Comparison of ENCODE assay signal across 8 cellular contexts in genomic region chr3:112561085-112561692, GRCh38. TPM values are rescaled to one million over a fixed set of nuclear protein-coding genes. Genes with fewer than 3 reads are reported as not detected.
A peak's percentile ranks its signal among the peaks of the same experiment; 100 is the strongest.
DNase-seq lines count a peak whose midpoint lies in the region; ATAC-seq and TF ChIP-seq lines count a peak whose summit lies in the region.

No MANE protein-coding gene starts in this region.

- H3K36me3 Mint-ChIP-seq in activated T-helper 17 cell treated with anti-CD3 and anti-CD28 coated beads, Interleukin-2, amount 50 U/mL, for 72 hours (ENCODE audit: low read depth): peaks cover 65% of the 10 kb centered on the region
- peaks cover 7% of the 10 kb centered on the region for H3K36me3 Mint-ChIP-seq in neural progenitor cell

- DNase-seq in DMS153 (lab: John Stamatoyannopoulos, UW) (peak; percentile 15), HT-29 (ENCODE audit: low spot score) (peak; percentile 89), PC-9 (peak; percentile 63 to 64), fibroblast of the conjunctiva (ENCODE audit: low read depth) (peak; percentile 56), neural progenitor cell (ENCODE audit: low spot score) (peak; percentile 82)

- no peaks in the 10 kb centered on the region for H3K36me3 ChIP-seq in PC-9 (ENCODE audit: low read depth)
- peaks cover 6% of the 10 kb centered on the region for H3K36me3 ChIP-seq in neural progenitor cell
- no peaks in the 10 kb centered on the region for H3K36me3 ChIP-seq in stomach smooth muscle (ENCODE audit: control insufficient read depth in 2 of 2, insufficient read depth in 2 of 2, low read length in 2 of 2)

- no peaks in the 10 kb centered on the region for H3K27me3 Mint-ChIP-seq in activated T-helper 17 cell treated with anti-CD3 and anti-CD28 coated beads, Interleukin-2, amount 50 U/mL, for 72 hours
- peaks cover 2% of the 10 kb centered on the region for H3K27me3 Mint-ChIP-seq in neural progenitor cell (ENCODE audit: insufficient read depth, low read depth)

- H3K4me3 Mint-ChIP-seq in activated T-helper 17 cell treated with anti-CD3 and anti-CD28 coated beads, Interleukin-2, amount 50 U/mL, for 72 hours: peak overlapping the region; percentile 97
- peak overlapping the region; percentile 99 for H3K4me3 Mint-ChIP-seq in neural progenitor cell

- H3K79me2 ChIP-seq in PC-9 (ENCODE audit: low read depth) (peaks cover 56% of the 10 kb centered on the region), neural progenitor cell (ENCODE audit: low read depth) (peaks cover 52% of the 10 kb centered on the region)

- CTCF ChIA-PET in PC-9 (lab: Charles Lee): interaction anchor here (0.7 kb wide), 1 partner anchor 174 kb away, joined by 3 read pairs; no protein-coding TSS in a partner anchor

- peak overlapping the region; percentile 48 for H3K9ac ChIP-seq in neural progenitor cell
- H3K9ac ChIP-seq in stomach smooth muscle (ENCODE audit: low read length in 2 of 2): peak overlapping the region; percentile 84 to 99

- H3K9me3 ChIP-seq in PC-9 (ENCODE audit: insufficient read depth, low read depth) (no peaks in the 10 kb centered on the region), neural progenitor cell (ENCODE audit: low read depth) (no peaks in the 10 kb centered on the region), stomach smooth muscle (ENCODE audit: control insufficient read depth in 2 of 2, low read length in 2 of 2) (no peaks in the 10 kb centered on the region)

- peaks cover 20% of the 10 kb centered on the region for H3F3A ChIP-seq in PC-9 (ENCODE audit: insufficient read depth, low read depth)
- H3F3A ChIP-seq in neural progenitor cell (ENCODE audit: low read depth): peaks cover 30% of the 10 kb centered on the region

- H4K20me1 ChIP-seq in PC-9 (ENCODE audit: insufficient read depth) (peaks cover 9% of the 10 kb centered on the region; the same call in 1 of the 2 replicates), neural progenitor cell (ENCODE audit: low read depth) (no peaks in the 10 kb centered on the region)

- peak; percentile 20 for ATAC-seq in GM21367 (IDR thresholded peaks at IDR 0.05; ENCODE audit: unreplicated experiment)
- ATAC-seq in activated T-helper 17 cell treated with anti-CD3 and anti-CD28 coated beads, Interleukin-2, amount 50 U/mL, for 72 hours (replicated peaks): peak; percentile 64

- H3K4me3 ChIP-seq in PC-9: peak overlapping the region; percentile 93
- peak overlapping the region; percentile 72 for H3K4me3 ChIP-seq in neural progenitor cell
- peak overlapping the region; percentile 86 to 97 for H3K4me3 ChIP-seq in stomach smooth muscle (ENCODE audit: low read length in 2 of 2)

- H3K27ac ChIP-seq in PC-9: peak overlapping the region; percentile 88
- peak overlapping the region; percentile 95 for H3K27ac ChIP-seq in neural progenitor cell
- peak overlapping the region; percentile 97 for H3K27ac ChIP-seq in stomach smooth muscle (ENCODE audit: low read length)

- no peaks in the 10 kb centered on the region for H3K9me3 Mint-ChIP-seq in activated T-helper 17 cell treated with anti-CD3 and anti-CD28 coated beads, Interleukin-2, amount 50 U/mL, for 72 hours
- peaks cover 3% of the 10 kb centered on the region for H3K9me3 Mint-ChIP-seq in neural progenitor cell

- peaks cover 25% of the 10 kb centered on the region for H3K4me1 ChIP-seq in PC-9 (replicated peaks; ENCODE audit: insufficient read depth)
- H3K4me1 ChIP-seq in neural progenitor cell: peaks cover 24% of the 10 kb centered on the region
- no peaks in the 10 kb centered on the region for H3K4me1 ChIP-seq in stomach smooth muscle (ENCODE audit: control insufficient read depth, insufficient read depth, low read length)

- POLR2A ChIA-PET in PC-9 (lab: Charles Lee; ENCODE audit: unreplicated experiment): interaction anchor here (0.5 kb wide), 1 partner anchor 846 kb away, joined by 15 read pairs; no protein-coding TSS in a partner anchor

- peak overlapping the region; percentile 80 for H3K4me2 ChIP-seq in PC-9
- H3K4me2 ChIP-seq in neural progenitor cell: peak overlapping the region; percentile 83

- H3K4me1 Mint-ChIP-seq in activated T-helper 17 cell treated with anti-CD3 and anti-CD28 coated beads, Interleukin-2, amount 50 U/mL, for 72 hours: peaks cover 29% of the 10 kb centered on the region
- peaks cover 37% of the 10 kb centered on the region for H3K4me1 Mint-ChIP-seq in neural progenitor cell

- TF ChIP-seq CTCF in PC-9 (conservative IDR thresholded peaks at IDR 0.05) (no peak), neural progenitor cell (IDR thresholded peaks at IDR 0.05) (no peak)

- H3K27ac Mint-ChIP-seq in activated T-helper 17 cell treated with anti-CD3 and anti-CD28 coated beads, Interleukin-2, amount 50 U/mL, for 72 hours: peak overlapping the region; percentile 97
- peak overlapping the region; percentile 99 for H3K27ac Mint-ChIP-seq in neural progenitor cell

- H2AFZ ChIP-seq in PC-9 (peak overlapping the region; percentile 93), neural progenitor cell (replicated peaks) (peak overlapping the region; percentile 97)

- no peaks in the 10 kb centered on the region for H3K9me2 ChIP-seq in PC-9 (ENCODE audit: insufficient read depth)

- intact Hi-C loops in PC-9 (cut with micrococcal nuclease; ENCODE audit: unreplicated experiment): loop anchor here (5.0 to 10.0 kb wide), 2 partner anchors 431 to 1134 kb away; partner anchors contain the start of genes GTPBP8 and USF3

- TSS peak; percentile 59 for BruUV-seq in PC-9 (replicated peaks; lab: Mats Ljungman, UMichigan)

- H3K27me3 ChIP-seq in PC-9 (ENCODE audit: insufficient read depth, low read depth) (no peaks in the 10 kb centered on the region), neural progenitor cell (no peaks in the 10 kb centered on the region), stomach smooth muscle (ENCODE audit: control insufficient read depth in 1 of 2, insufficient read depth in 2 of 2, low read length in 2 of 2) (no peaks in the 10 kb centered on the region)

RNA-seq across cellular contexts. Expression of gene ATG3, which starts 0.6 kb away (rescaled TPM):
- 92.1 and 103 TPM in 2 replicates for total RNA-seq in HT-29 (2014; rRNA removed; shearing (Covaris generic))
- 66.8 and 68.9 TPM in 2 replicates for total RNA-seq in PC-9 (2021)
- total RNA-seq in activated T-helper 17 cell treated with anti-CD3 and anti-CD28 coated beads, Interleukin-2, amount 50 U/mL, for 72 hours: 10 to 100 TPM; 34.6 to 65.3 TPM
- total RNA-seq in neural progenitor cell (ENCODE audit: low replicate concordance): 32.1 and 55.8 TPM in 2 replicates

RNA-seq across cellular contexts. Expression of gene SLC35A5, which starts 0.7 kb away (rescaled TPM):
- 11.7 and 14.8 TPM in 2 replicates for total RNA-seq in HT-29 (2014; rRNA removed; shearing (Covaris generic))
- total RNA-seq in PC-9 (2021): 24.2 and 35.7 TPM in 2 replicates
- total RNA-seq in activated T-helper 17 cell treated with anti-CD3 and anti-CD28 coated beads, Interleukin-2, amount 50 U/mL, for 72 hours: 10 to 100 TPM; 18.1 to 19.8 TPM
- 35.9 and 59.7 TPM in 2 replicates for total RNA-seq in neural progenitor cell (ENCODE audit: low replicate concordance)

Comparison
In these comparisons a context has a peak if more than half of its experiments do, and no peak if none do; other contexts are left out.
1. Peak in every context shown above with its lines: DNase-seq, ATAC-seq, H3K4me3 ChIP-seq and H3K27ac ChIP-seq.
2. DNase-seq: peak in every context shown above with its lines; median percentile 89 in HT-29; 82 in neural progenitor cell; 64 in PC-9; 56 in fibroblast of the conjunctiva; 15 in DMS153.